8 cellular contexts compared by ENCODE assay signal in the genomic region with DNA sequence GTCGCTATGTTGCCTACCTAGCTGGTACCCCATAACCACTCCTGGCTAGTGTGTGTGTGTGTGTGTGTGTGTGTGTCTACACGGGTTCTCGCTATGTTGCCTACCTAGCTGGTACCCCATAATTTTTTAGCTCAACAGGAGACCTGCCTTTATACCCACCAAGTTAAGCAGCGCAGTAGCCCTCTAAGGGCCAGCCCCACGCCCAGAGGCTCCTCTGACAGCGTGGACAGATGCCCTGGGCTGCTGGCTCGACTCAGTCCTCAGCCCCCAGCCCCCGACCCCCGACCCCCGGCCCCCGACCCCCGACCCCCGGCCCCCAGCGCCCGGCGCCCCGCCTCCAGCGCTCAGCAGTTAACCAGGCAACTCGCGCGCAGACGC. TPM values are rescaled to one million over a fixed set of nuclear protein-coding genes. Genes with fewer than 3 reads are reported as not detected.
DNase-seq lines count a peak whose midpoint lies in the region; ATAC-seq and TF ChIP-seq lines count a peak whose summit lies in the region.

No MANE protein-coding gene starts in this region.

- H3K36me3 Mint-ChIP-seq in CD4-positive, alpha-beta T cell (ENCODE audit: low read depth), result peaks cover 8% of the 10 kb centered on the region
- H3K36me3 Mint-ChIP-seq in HFFc6 (ENCODE audit: low read depth), result peaks cover 6% of the 10 kb centered on the region

- no peaks in the 10 kb centered on the region for H3K27me3 ChIP-seq in CD4-positive, alpha-beta T cell (ENCODE audit: control insufficient read depth, insufficient read depth, low read length)

- no peaks in the 10 kb centered on the region for H3K9me3 Mint-ChIP-seq in CD4-positive, alpha-beta T cell
- H3K9me3 Mint-ChIP-seq in HFFc6, result no peaks in the 10 kb centered on the region

- POLR2A ChIA-PET in CD4-positive, alpha-beta T cell (lab: Charles Lee), result interaction anchor here (0.5 to 1.2 kb wide), 4 partner anchors 54 to 269 kb away, joined by 3 to 7 read pairs (median 4); a partner anchor contains a TSS

- H3K9me3 ChIP-seq in CD4-positive, alpha-beta T cell (ENCODE audit: control insufficient read depth, low read length), result no peaks in the 10 kb centered on the region

- TF ChIP-seq CTCF in CD4-positive, alpha-beta T cell (IDR thresholded peaks at IDR 0.05), result no peak
- TF ChIP-seq CTCF in HFFc6 (IDR thresholded peaks at IDR 0.05), result no peak
- TF ChIP-seq CTCF in VCaP (conservative IDR thresholded peaks at IDR 0.05), result no peak

- CTCF ChIA-PET in CD4-positive, alpha-beta T cell (lab: Charles Lee), result interaction anchor here (1.2 kb wide), 1 partner anchor 49 kb away, joined by 3 read pairs; no protein-coding TSS in a partner anchor

- no peak for DNase-seq in CD4-positive, alpha-beta T cell
- DNase-seq in HFFc6 (no peak), left ventricle myocardium superior (no peak), anterior cingulate cortex (lab: John Stamatoyannopoulos, UW) (no peak), RPMI8226 (no peak), activated gamma-delta T cell (lab: John Stamatoyannopoulos, UW) (no peak)
- DNase-seq in stimulated activated CD8-positive, alpha-beta memory T cell treated with anti-CD3 and anti-CD28 coated beads, Interleukin-4, amount 100 ng/mL, for 48 hours, result peak; percentile 30

- no peak overlapping the region for H3K27ac ChIP-seq in CD4-positive, alpha-beta T cell (ENCODE audit: low read depth, low read length)
- H3K27ac ChIP-seq in VCaP, result peak overlapping the region; percentile 76; the same call in 1 of the 2 replicates

- peaks cover 47% of the 10 kb centered on the region for H3K4me1 Mint-ChIP-seq in CD4-positive, alpha-beta T cell (ENCODE audit: low read depth)
- H3K4me1 Mint-ChIP-seq in HFFc6 (ENCODE audit: low read depth), result peaks cover 67% of the 10 kb centered on the region

- peak overlapping the region; percentile 82 for H3K27ac Mint-ChIP-seq in CD4-positive, alpha-beta T cell
- H3K27ac Mint-ChIP-seq in HFFc6, result no peak overlapping the region

- no peak for ATAC-seq in CD4-positive, alpha-beta T cell (ENCODE audit: poor library complexity)
- peak; percentile 5 for ATAC-seq in left ventricle myocardium superior

- no peaks in the 10 kb centered on the region for H3K27me3 Mint-ChIP-seq in CD4-positive, alpha-beta T cell
- H3K27me3 Mint-ChIP-seq in HFFc6 (ENCODE audit: insufficient read depth), result no peaks in the 10 kb centered on the region

- intact Hi-C loops in CD4-positive, alpha-beta T cell (cut with DNase I, micrococcal nuclease), result loop anchor here in 1 of 2 experiments (2.0 to 10.0 kb wide), 4 partner anchors 52 to 1384 kb away; a partner anchor contains a TSS
- intact Hi-C loops in left ventricle myocardium superior (cut with micrococcal nuclease), result loop anchor here (10.0 kb wide), 1 partner anchor 96 kb away; a partner anchor contains a TSS

- H3K4me3 Mint-ChIP-seq in CD4-positive, alpha-beta T cell, result peak overlapping the region; percentile 96
- peak overlapping the region; percentile 93 for H3K4me3 Mint-ChIP-seq in HFFc6

RNA-seq across cellular contexts. Expression of a gene that starts 0.3 kb away (rescaled TPM):
- 1 to 10 TPM; 3.2 to 4.1 TPM for total RNA-seq in CD4-positive, alpha-beta T cell
- total RNA-seq in HFFc6 (2021; fragmentation: NEBNext Ultra II Directional; extraction: Animal tissue kit (Norgen Biotek cat#: 25700)), result 10 to 100 TPM; 39.9 to 47.3 (median 42.5) TPM
- total RNA-seq in left ventricle myocardium superior, result 24.8 TPM

RNA-seq across cellular contexts. Expression of a gene that starts 22.1 kb away (rescaled TPM):
- not detected for total RNA-seq in CD4-positive, alpha-beta T cell
- total RNA-seq in HFFc6 (2021; fragmentation: NEBNext Ultra II Directional; extraction: Animal tissue kit (Norgen Biotek cat#: 25700)), result not detected
- not detected for total RNA-seq in left ventricle myocardium superior

RNA-seq across cellular contexts. Expression of a gene that starts 32.2 kb away (rescaled TPM):
- total RNA-seq in CD4-positive, alpha-beta T cell, result not detected
- not detected for total RNA-seq in HFFc6 (2021; fragmentation: NEBNext Ultra II Directional; extraction: Animal tissue kit (Norgen Biotek cat#: 25700))
- total RNA-seq in left ventricle myocardium superior, result not detected

RNA-seq across cellular contexts. Expression of a gene that starts 53.6 kb away (rescaled TPM):
- total RNA-seq in CD4-positive, alpha-beta T cell, result 10 to 100 TPM; 20.5 to 22.1 TPM
- total RNA-seq in HFFc6 (2021; fragmentation: NEBNext Ultra II Directional; extraction: Animal tissue kit (Norgen Biotek cat#: 25700)), result 10 to 100 TPM; 50.0 to 66.0 (median 59.7) TPM
- total RNA-seq in left ventricle myocardium superior, result 43.5 TPM
